15 cellular contexts compared by ENCODE assay signal in the genomic region with DNA sequence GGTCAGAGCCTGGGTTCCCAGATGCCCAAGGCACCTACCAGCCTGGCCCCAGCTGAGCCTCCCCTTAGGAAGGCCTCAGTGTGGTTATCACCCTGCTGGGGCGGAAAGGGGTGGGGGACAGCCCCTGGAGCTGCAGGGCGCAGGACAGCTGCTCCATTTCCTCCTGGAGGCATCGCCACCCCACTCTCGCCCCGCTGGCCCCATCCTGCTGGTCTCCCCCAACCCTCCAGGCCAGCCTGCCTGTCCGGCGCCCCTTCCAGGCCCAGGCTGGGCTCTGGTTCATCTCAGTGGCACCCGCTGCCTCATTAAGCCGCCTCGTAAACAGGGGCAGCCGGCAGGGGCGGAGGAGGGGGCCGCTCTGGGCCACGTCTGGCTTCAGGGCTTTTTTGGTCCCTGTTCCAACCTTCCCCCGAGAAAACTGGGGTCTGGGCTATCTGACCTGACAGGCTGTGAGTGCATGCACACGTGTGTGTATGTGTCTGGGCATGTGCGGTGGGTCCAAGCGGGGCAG. TPM values are rescaled to one million over a fixed set of nuclear protein-coding genes. Genes with fewer than 3 reads are reported as not detected.
DNase-seq lines count a peak whose midpoint lies in the region; ATAC-seq and TF ChIP-seq lines count a peak whose summit lies in the region.
"Had no signal": no experiment of that assay in that cellular context is flagged by ENCODE, and none has a peak within 500 bp of the region (broad histone marks: within the 10 kb centered on the region; RNA-seq: fewer than 3 reads in every experiment).

No MANE protein-coding gene starts in this region.

- peak overlapping the region; percentile 22 for H3K27ac ChIP-seq in SJCRH30
- H3K27ac ChIP-seq in left lung = no peak overlapping the region
- no peak overlapping the region for H3K27ac ChIP-seq in upper lobe of right lung

- TF ChIP-seq CTCF in left lung (IDR thresholded peaks at IDR 0.05) (no peak), upper lobe of right lung (IDR thresholded peaks at IDR 0.05) (no peak)

- H3K4me1 ChIP-seq in SJCRH30 = peaks cover 43% of the 10 kb centered on the region
- H3K4me1 ChIP-seq in left lung = no peaks in the 10 kb centered on the region
- H3K4me1 ChIP-seq in upper lobe of right lung = no peaks in the 10 kb centered on the region
- H3K4me1 ChIP-seq: HAP-1 had no signal

- H3K36me3 ChIP-seq in SJCRH30 (no peaks in the 10 kb centered on the region), left lung (no peaks in the 10 kb centered on the region), upper lobe of right lung (no peaks in the 10 kb centered on the region)
- H3K36me3 ChIP-seq: HAP-1 had no signal

- intact Hi-C loops in cardiac septum (cut with DNase I) = no loop called here
- intact Hi-C loops in Right ventricle myocardium superior (cut with DNase I) = no loop called here
- intact Hi-C loops in left lung (cut with DNase I) = no loop called here
- intact Hi-C loops in upper lobe of right lung (cut with DNase I) = no loop called here

- H3K27me3 ChIP-seq in SJCRH30 (no peaks in the 10 kb centered on the region), left lung (peaks cover 0 to 39% of the 10 kb centered on the region in 2 donors), upper lobe of right lung (peaks cover under 1% of the 10 kb centered on the region)

- peak overlapping the region; percentile 15; the same call in 1 of the 2 replicates for H3K4me3 ChIP-seq in SJCRH30
- no peak overlapping the region for H3K4me3 ChIP-seq in left lung
- H3K4me3 ChIP-seq in upper lobe of right lung = no peak overlapping the region
- H3K4me3 ChIP-seq: HAP-1 had no signal

- DNase-seq in cardiac septum (ENCODE audit: low spot score) = peak; percentile 72
- no peak for DNase-seq in Right ventricle myocardium superior
- DNase-seq in SJCRH30 = peak; percentile 51 to 58
- DNase-seq in left lung = peak; percentile 31 to 73
- peak; percentile 52 for DNase-seq in upper lobe of right lung
- DNase-seq in D341Med (ENCODE audit: low spot score) = no peak
- no peak for DNase-seq in NCI-H345 (lab: John Stamatoyannopoulos, UW)
- DNase-seq in stimulated activated CD4-positive, alpha-beta T cell treated with anti-CD3 and anti-CD28 coated beads, Interleukin-2, amount 100 ng/mL, for 24 hours = no peak
- DNase-seq: CD8-positive, alpha-beta memory T cell; EL; IMR-90; Kasumi-1; NCI-H446 treated with DMSO at 0.1 percent for 48 hours had no signal

- ATAC-seq in Right ventricle myocardium superior (ENCODE audit: poor library complexity) (no peak), left lung (no peak), upper lobe of right lung (no peak)

- H3K9me3 ChIP-seq in SJCRH30 (replicated peaks) = no peaks in the 10 kb centered on the region
- no peaks in the 10 kb centered on the region for H3K9me3 ChIP-seq in left lung
- H3K9me3 ChIP-seq in upper lobe of right lung = no peaks in the 10 kb centered on the region
- H3K9me3 ChIP-seq: HAP-1 had no signal

RNA-seq across cellular contexts. Expression of a gene that starts 30.8 kb away (rescaled TPM):
- 1.3 TPM for total RNA-seq in cardiac septum
- 0.48 TPM for total RNA-seq in Right ventricle myocardium superior
- total RNA-seq in SJCRH30 (2014; rRNA removed; shearing (Covaris generic)) = 0.25 TPM in 1 of 2 replicates, not detected in the other
- under 1 TPM; 0.26 to 0.61 TPM for total RNA-seq in left lung
- total RNA-seq in upper lobe of right lung = 0.61 TPM
- total RNA-seq: B cell, IMR-90 had no signal

RNA-seq across cellular contexts. Expression of a gene that starts 36.0 kb away (rescaled TPM):
- total RNA-seq in cardiac septum (1.1 TPM), Right ventricle myocardium superior (7.8 TPM), left lung (under 1 TPM; 0.90 to 0.92 TPM), upper lobe of right lung (2.9 TPM)
- total RNA-seq in SJCRH30 (2014; rRNA removed; shearing (Covaris generic)) = 0.20 and 0.24 TPM in 2 replicates
- total RNA-seq: B cell; CD8-positive, alpha-beta memory T cell; IMR-90 had no signal

RNA-seq across cellular contexts. Expression of a gene that starts 58.3 kb away (rescaled TPM):
- total RNA-seq in cardiac septum (39.4 TPM), Right ventricle myocardium superior (43.4 TPM), left lung (10 to 100 TPM; 18.6 to 21.9 TPM), upper lobe of right lung (16.7 TPM)
- total RNA-seq in SJCRH30 (2014; rRNA removed; shearing (Covaris generic)) = 13.0 and 19.0 TPM in 2 replicates

Comparison
In these comparisons a context has a peak if more than half of its experiments do, and no peak if none do; other contexts are left out.
1. DNase-seq: peak in cardiac septum (single experiment), SJCRH30 (2 of 2), left lung (2 of 2) and upper lobe of right lung (single experiment); none in Right ventricle myocardium superior (single experiment), D341Med (single experiment), NCI-H345 (single experiment) and stimulated activated CD4-positive, alpha-beta T cell treated with anti-CD3 and anti-CD28 coated beads, Interleukin-2, amount 100 ng/mL, for 24 hours (0 of 2).